In the genomic region with DNA sequence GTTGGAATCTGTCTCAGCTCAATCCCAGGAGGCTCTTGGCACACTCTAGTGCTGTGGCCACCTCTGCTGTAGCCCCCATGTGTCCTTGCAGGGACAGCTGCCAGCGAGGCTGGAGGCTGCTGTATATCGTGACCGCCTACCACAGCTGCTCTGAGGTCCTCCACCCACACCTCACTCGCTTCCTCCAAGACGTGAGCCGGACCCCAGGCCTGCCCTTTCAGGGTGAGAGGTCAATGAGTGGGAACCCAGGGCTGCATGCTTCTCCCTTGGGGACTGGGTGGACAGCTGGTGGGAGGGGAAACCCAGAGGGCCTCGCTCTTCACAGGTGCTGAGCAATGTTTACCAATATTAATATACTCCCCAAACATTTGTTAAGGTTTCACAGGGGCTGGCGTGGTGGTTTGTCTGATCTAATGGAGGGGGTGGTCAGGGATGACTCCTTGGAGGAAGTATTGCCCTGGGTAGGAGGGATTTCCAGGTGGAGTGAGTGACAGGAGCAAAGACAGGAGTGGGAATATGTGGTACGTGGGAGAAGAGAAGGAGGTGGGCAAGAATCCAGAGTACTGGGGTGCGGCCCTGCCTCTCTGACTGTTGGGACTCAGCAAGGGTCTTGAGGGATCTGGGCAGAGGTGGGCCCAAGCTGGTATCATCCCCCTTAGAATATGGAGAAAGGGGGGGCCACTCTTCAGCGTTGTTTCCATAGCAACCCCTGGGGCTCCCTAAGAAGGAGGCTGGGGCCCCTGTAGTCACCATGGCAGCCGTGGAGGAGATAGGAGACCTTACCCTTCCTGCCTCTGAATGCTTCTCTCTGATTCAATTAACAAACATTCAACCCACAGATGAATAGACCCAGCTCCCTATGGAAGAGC, we compare ENCODE assay signal across 16 cellular contexts. TPM values are rescaled to one million over a fixed set of nuclear protein-coding genes. Genes with fewer than 3 reads are reported as not detected.
DNase-seq lines count a peak whose midpoint lies in the region; ATAC-seq and TF ChIP-seq lines count a peak whose summit lies in the region.
"Had no signal": no experiment of that assay in that cellular context is flagged by ENCODE, and none has a peak within 500 bp of the region (broad histone marks: within the 10 kb centered on the region; RNA-seq: fewer than 3 reads in every experiment).

No MANE protein-coding gene starts in this region.

- no peaks in the 10 kb centered on the region for H3K79me2 ChIP-seq in mammary epithelial cell (ENCODE audit: insufficient read depth, low read length)

- 71% methylated on average over 12 of the region's 12 CpGs for WGBS in mammary epithelial cell (ENCODE audit: low coverage, missing lambda C conversion rate)

- DNase-seq in mammary epithelial cell (no peak), HuH-7.5 (ENCODE audit: low spot score) (no peak), NCI-H2107 treated with DMSO at 0.1 percent for 48 hours (lab: John Stamatoyannopoulos, UW; ENCODE audit: unreplicated experiment) (no peak)
- no peak for DNase-seq in activated CD8-positive, alpha-beta memory T cell treated with anti-CD3 and anti-CD28 coated beads for 24 hours
- DNase-seq: ACHN; activated CD4-positive, alpha-beta T cell treated with anti-CD3 and anti-CD28 coated beads for 48 hours; activated effector memory CD4-positive, alpha-beta T cell treated with Interleukin-2 at 50 U/mL for 16 hours; heart right ventricle; MG63; spleen; upper lobe of left lung had no signal

- H3K27me3 ChIP-seq in BLaER1 = no peaks in the 10 kb centered on the region
- no peaks in the 10 kb centered on the region for H3K27me3 ChIP-seq in mammary epithelial cell (ENCODE audit: insufficient read depth, low read length)
- H3K27me3 ChIP-seq: breast epithelium, heart right ventricle, MG63, spleen, upper lobe of left lung had no signal

- CTCF ChIA-PET in mammary epithelial cell (lab: Charles Lee; ENCODE audit: low non-redundant PET) = interaction anchor here (0.5 kb wide), 1 partner anchor 9 kb away, joined by 3 read pairs; no protein-coding TSS in a partner anchor

- no peaks in the 10 kb centered on the region for H3K9me3 ChIP-seq in BLaER1
- no peaks in the 10 kb centered on the region for H3K9me3 ChIP-seq in mammary epithelial cell (replicated peaks; ENCODE audit: insufficient read depth, low read length)
- H3K9me3 ChIP-seq: breast epithelium, heart right ventricle, MG63, spleen, upper lobe of left lung had no signal

- no peak overlapping the region for H3K9ac ChIP-seq in BLaER1
- H3K9ac ChIP-seq in mammary epithelial cell (ENCODE audit: insufficient read depth, low read length) = no peak overlapping the region

- in situ Hi-C loops in mammary epithelial cell (cut with MboI; ENCODE audit: low sequenced_read_pairs in 2 of 2) = no loop called here

- H4K20me1 ChIP-seq in BLaER1 (no peaks in the 10 kb centered on the region), mammary epithelial cell (ENCODE audit: insufficient read depth, low read length) (no peaks in the 10 kb centered on the region)

- dilution Hi-C loops in mammary epithelial cell (cut with HindIII; ENCODE audit: low sequenced_read_pairs) = no loop called here

- H2AFZ ChIP-seq in mammary epithelial cell (ENCODE audit: low read depth, low read length) = no peak overlapping the region

- no peak overlapping the region for H3K4me3 ChIP-seq in BLaER1
- H3K4me3 ChIP-seq in mammary epithelial cell (replicated peaks in 1 of 3; ENCODE audit: insufficient read depth in 1 of 3, low read depth in 2 of 3, low read length in 3 of 3) = no peak overlapping the region
- H3K4me3 ChIP-seq: breast epithelium, heart right ventricle, MG63, spleen, upper lobe of left lung had no signal

- BruUV-seq in mammary epithelial cell (replicated peaks; lab: Mats Ljungman, UMichigan) = no TSS peak

- H3K4me1 ChIP-seq in BLaER1 = peaks cover 21% of the 10 kb centered on the region
- peaks cover 10% of the 10 kb centered on the region for H3K4me1 ChIP-seq in mammary epithelial cell (ENCODE audit: insufficient read depth, low read length)

- intact Hi-C loops in mammary epithelial cell (cut with micrococcal nuclease) = no loop called here

- H3K4me2 ChIP-seq in BLaER1 (peak overlapping the region; percentile 19; the same call in 1 of the 2 replicates), mammary epithelial cell (ENCODE audit: insufficient read depth, low read depth, low read length) (no peak overlapping the region)

- H3K36me3 ChIP-seq in BLaER1 (no peaks in the 10 kb centered on the region), mammary epithelial cell (ENCODE audit: insufficient read depth, low read length) (no peaks in the 10 kb centered on the region)
- H3K36me3 ChIP-seq: breast epithelium, heart right ventricle, MG63, spleen, upper lobe of left lung had no signal

- H3K27ac ChIP-seq in BLaER1 (no peak overlapping the region), angular gyrus (ENCODE audit: low read depth, low read length) (peak overlapping the region; percentile 3), mammary epithelial cell (ENCODE audit: insufficient read depth, low read depth, low read length) (no peak overlapping the region)
- H3K27ac ChIP-seq: breast epithelium, heart right ventricle, spleen, upper lobe of left lung had no signal

- no peak for TF ChIP-seq CTCF in mammary epithelial cell (conservative IDR thresholded peaks at IDR 0.05 in 1 of 2, IDR thresholded peaks at IDR 0.05 in 1 of 2; ENCODE audit: extremely low read depth in 1 of 2, insufficient read depth in 1 of 2, low read depth in 1 of 2, low read length in 2 of 2)

- ATAC-seq in GM18909 (IDR thresholded peaks at IDR 0.05; ENCODE audit: poor library complexity, unreplicated experiment) (peak; percentile 54), HG02870 (IDR thresholded peaks at IDR 0.05; ENCODE audit: unreplicated experiment) (peak; percentile 50)
- ATAC-seq: heart right ventricle had no signal

RNA-seq across cellular contexts. Expression of a gene that starts 22.2 kb away (rescaled TPM):
- 100 to 1,000 TPM in 1 of 2 donors, 10 to 100 TPM in 1; 87.7 to 118 TPM for total RNA-seq in mammary epithelial cell
- polyA plus RNA-seq in mammary epithelial cell = 79.1 TPM
- polyA minus RNA-seq in mammary epithelial cell = 150 TPM

RNA-seq across cellular contexts. Expression of a gene that starts 52.9 kb away (rescaled TPM):
- total RNA-seq in mammary epithelial cell = under 1 TPM; 0.67 to 0.87 TPM
- 0.69 TPM for polyA plus RNA-seq in mammary epithelial cell
- polyA minus RNA-seq in mammary epithelial cell = not detected
